In genomic region chr11:83193315-83194283, GRCh38 we compare ENCODE assay signal across 8 cellular contexts. TPM values are rescaled to one million over a fixed set of nuclear protein-coding genes. Genes with fewer than 3 reads are reported as not detected.
DNase-seq lines count a peak whose midpoint lies in the region; ATAC-seq and TF ChIP-seq lines count a peak whose summit lies in the region.

ANKRD42 (plus strand) TSS chr11:83193712; CDS start chr11:83194671, 959 bp downstream.

- peak in 22 of 56 donors; percentile 1 to 51 (median 21) for TF ChIP-seq CTCF in dorsolateral prefrontal cortex (IDR thresholded peaks at IDR 0.05 in 54 of 56, conservative IDR thresholded peaks at IDR 0.05 in 2 of 56; ENCODE audit: low read depth in 1 of 56, partially characterized antibody in 56 of 56)
- no peak for TF ChIP-seq CTCF in right lobe of liver (IDR thresholded peaks at IDR 0.05)

- ATAC-seq in GM19351 (IDR thresholded peaks at IDR 0.05; ENCODE audit: unreplicated experiment) (peak; percentile 87), HG03521 (IDR thresholded peaks at IDR 0.05; ENCODE audit: unreplicated experiment) (peak; percentile 86), right lobe of liver (peak; percentile 97 to 98 (median 98))

- no peaks in the 10 kb centered on the region for H3K9me3 ChIP-seq in right lobe of liver

- peaks cover 0 to 27% (median 8%) of the 10 kb centered on the region in 4 donors for H3K36me3 ChIP-seq in right lobe of liver

- H3K27ac ChIP-seq in dorsolateral prefrontal cortex = peak within 1 kb of the TSS in 58 of 59 donors; percentile 10 to 95 (median 83)
- H3K27ac ChIP-seq in right lobe of liver = peak within 1 kb of the TSS; percentile 82 to 88 (median 86)

- H3K4me3 ChIP-seq in dorsolateral prefrontal cortex (peak within 1 kb of the TSS; percentile 63 to 100 (median 92)), right lobe of liver (peak within 1 kb of the TSS; percentile 73 to 86 (median 85))

- WGBS in right lobe of liver (ENCODE audit: insufficient coverage, low coverage, low lambda C conversion rate, missing lambda C conversion rate) = 0% methylated on average over 37 of the region's 67 CpGs

- peak; percentile 23 to 91 (median 88) for DNase-seq in C1 segment of cervical spinal cord (lab: John Stamatoyannopoulos, UW)
- peak; percentile 92 for DNase-seq in NCI-H748 (lab: John Stamatoyannopoulos, UW; ENCODE audit: unreplicated experiment)
- peak; percentile 74 to 76 for DNase-seq in activated CD4-positive, alpha-beta T cell treated with anti-CD3 and anti-CD28 coated beads, Interleukin-2, amount 50 U/mL, for 4 hours
- peak; percentile 90 to 97 (median 94) for DNase-seq in dorsolateral prefrontal cortex
- DNase-seq in right lobe of liver = peak; percentile 93 to 95 (median 95)
- DNase-seq in stimulated activated CD4-positive, alpha-beta T cell treated with anti-CD3 and anti-CD28 coated beads, Interleukin-4, amount 100 ng/mL, for 4 hours = peak; percentile 73 to 80

- H3K4me1 ChIP-seq in right lobe of liver = peaks cover 0 to 13% (median 0%) of the 10 kb centered on the region in 4 donors

- intact Hi-C loops in dorsolateral prefrontal cortex (cut with DNase I) = loop anchor here (2.0 to 10.0 kb wide), 6 partner anchors 35 to 293 kb away; partner anchors contain the start of genes DDIAS (in 2 of the 2), PRCP (in 2 of the 2), PCF11 (in 1 of the 2) and RAB30 (in 1 of the 2)
- intact Hi-C loops in right lobe of liver (cut with DNase I) = no loop called here

- peak; percentile 51 for TF ChIP-seq POLR2A in right lobe of liver (IDR thresholded peaks at IDR 0.05)

- no peaks in the 10 kb centered on the region for H3K27me3 ChIP-seq in dorsolateral prefrontal cortex
- H3K27me3 ChIP-seq in right lobe of liver = no peaks in the 10 kb centered on the region

RNA-seq across cellular contexts. Expression of gene ANKRD42, which starts in this region (rescaled TPM):
- total RNA-seq in dorsolateral prefrontal cortex (10 to 100 TPM in 119 of 120 experiments, 1 to 10 TPM in 1; 9.9 to 46.5 (median 32.4) TPM), right lobe of liver (1 to 10 TPM; 3.2 to 5.9 (median 3.6) TPM)

Comparison
In these comparisons a context has a peak if more than half of its experiments do, and no peak if none do; other contexts are left out.
1. Peak in every context shown above with its lines: DNase-seq, ATAC-seq, H3K4me3 ChIP-seq and H3K27ac ChIP-seq.
2. intact Hi-C loops: an anchor here in dorsolateral prefrontal cortex (2.0 to 10.0 kb wide); none called in right lobe of liver.